9 cellular contexts compared by ENCODE assay signal in the genomic region with DNA sequence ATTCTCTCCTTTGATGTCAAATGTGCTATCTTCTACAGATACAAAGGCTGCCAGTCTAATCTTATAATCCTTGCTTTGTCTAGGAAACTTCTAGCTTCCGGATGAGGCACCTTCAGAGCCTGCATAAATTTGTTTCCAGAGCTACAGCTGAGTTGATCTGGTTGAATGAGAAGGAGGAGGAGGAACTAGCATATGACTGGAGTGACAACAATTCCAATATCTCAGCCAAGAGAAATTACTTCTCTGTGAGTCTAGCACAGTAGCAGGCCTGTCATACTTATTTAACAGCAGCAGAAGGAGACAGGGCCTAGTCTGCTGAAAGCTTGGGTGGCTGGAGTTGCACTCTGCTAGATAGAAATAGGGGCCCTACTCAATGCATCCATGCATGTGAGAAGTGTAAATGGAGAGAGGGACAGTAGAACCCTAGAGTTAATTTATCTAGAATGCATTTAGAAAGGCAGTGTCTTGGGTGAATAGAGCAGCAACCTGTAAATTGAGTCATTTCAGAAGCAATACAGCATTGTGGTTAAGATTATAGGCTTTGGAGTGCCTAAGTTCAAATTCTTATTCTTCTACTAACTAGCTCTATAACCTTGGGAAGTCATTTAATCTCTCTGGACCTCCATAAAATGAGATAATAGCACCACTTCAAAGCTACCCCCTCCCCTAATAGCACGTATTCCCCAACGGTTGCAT.
DNase-seq lines count a peak whose midpoint lies in the region; ATAC-seq and TF ChIP-seq lines count a peak whose summit lies in the region.
"Had no signal": no experiment of that assay in that cellular context is flagged by ENCODE, and none has a peak within 500 bp of the region (broad histone marks: within the 10 kb centered on the region; RNA-seq: fewer than 3 reads in every experiment).

No MANE protein-coding gene starts in this region.

- H3K4me3 ChIP-seq in CD8-positive, alpha-beta T cell (ENCODE audit: low read depth, low read length), result no peak overlapping the region
- no peak overlapping the region for H3K4me3 ChIP-seq in epithelial cell of proximal tubule (ENCODE audit: low read depth, low read length)

- H3K27ac Mint-ChIP-seq in CD8-positive, alpha-beta T cell, result peak overlapping the region; percentile 53

- H3K4me1 Mint-ChIP-seq in CD8-positive, alpha-beta T cell (ENCODE audit: low read depth), result peaks cover 5% of the 10 kb centered on the region

- H3K4me1 ChIP-seq in CD8-positive, alpha-beta T cell (ENCODE audit: insufficient read depth, low read length), result no peaks in the 10 kb centered on the region

- H3K27me3 ChIP-seq in CD8-positive, alpha-beta T cell (ENCODE audit: insufficient read depth, low read length), result no peaks in the 10 kb centered on the region

- no peak overlapping the region for H3K4me3 Mint-ChIP-seq in CD8-positive, alpha-beta T cell

- CTCF ChIA-PET in CD8-positive, alpha-beta T cell (lab: Charles Lee), result interaction anchor here (1.1 to 1.3 kb wide), 2 partner anchors 101 to 110 kb away, joined by 3 read pairs; no protein-coding TSS in a partner anchor

- peaks cover 60% of the 10 kb centered on the region for H3K36me3 ChIP-seq in CD8-positive, alpha-beta T cell (ENCODE audit: insufficient read depth, low read length)

- H3K27ac ChIP-seq in CD8-positive, alpha-beta T cell (ENCODE audit: low read depth, low read length), result no peak overlapping the region

- H3K36me3 Mint-ChIP-seq in CD8-positive, alpha-beta T cell, result peaks cover 84% of the 10 kb centered on the region

- no peaks in the 10 kb centered on the region for H3K9me3 Mint-ChIP-seq in CD8-positive, alpha-beta T cell

- no peaks in the 10 kb centered on the region for H3K9me3 ChIP-seq in CD8-positive, alpha-beta T cell (ENCODE audit: low read length)

- intact Hi-C loops in CD8-positive, alpha-beta T cell (cut with DNase I, micrococcal nuclease), result no loop called here

- ATAC-seq in CD8-positive, alpha-beta T cell, result no peak
- ATAC-seq in GM18520 (IDR thresholded peaks at IDR 0.05; ENCODE audit: unreplicated experiment), result no peak

- H3K27me3 Mint-ChIP-seq in CD8-positive, alpha-beta T cell (ENCODE audit: low read depth), result no peaks in the 10 kb centered on the region

- DNase-seq in CD8-positive, alpha-beta T cell, result no peak
- DNase-seq in NCI-H2107 (lab: John Stamatoyannopoulos, UW), result peak; percentile 71
- DNase-seq in epithelial cell of proximal tubule (ENCODE audit: low read depth), result peak; percentile 71
- DNase-seq in non-pigmented ciliary epithelial cell (ENCODE audit: low read depth), result peak; percentile 44
- DNase-seq in NCI-H1048 (lab: John Stamatoyannopoulos, UW), result no peak
- no peak for DNase-seq in T-helper 1 cell
- no peak for DNase-seq in MV-4-11 (lab: John Stamatoyannopoulos, UW)
- DNase-seq: NCI-H2171 treated with DMSO at 0.1 percent for 48 hours had no signal

- no peak for TF ChIP-seq CTCF in CD8-positive, alpha-beta T cell (IDR thresholded peaks at IDR 0.05)
- no peak for TF ChIP-seq CTCF in epithelial cell of proximal tubule (conservative IDR thresholded peaks at IDR 0.05; ENCODE audit: low read depth, low read length)

- POLR2A ChIA-PET in CD8-positive, alpha-beta T cell (lab: Charles Lee), result no interaction called here

Comparison
In these comparisons a context has a peak if more than half of its experiments do, and no peak if none do; other contexts are left out.
1. DNase-seq: peak in NCI-H2107 (single experiment), epithelial cell of proximal tubule (single experiment) and non-pigmented ciliary epithelial cell (single experiment); none in CD8-positive, alpha-beta T cell (0 of 7), NCI-H1048 (single experiment), T-helper 1 cell (0 of 5) and MV-4-11 (single experiment).